ENCODE assay signal across 7 cellular contexts in the genomic region with DNA sequence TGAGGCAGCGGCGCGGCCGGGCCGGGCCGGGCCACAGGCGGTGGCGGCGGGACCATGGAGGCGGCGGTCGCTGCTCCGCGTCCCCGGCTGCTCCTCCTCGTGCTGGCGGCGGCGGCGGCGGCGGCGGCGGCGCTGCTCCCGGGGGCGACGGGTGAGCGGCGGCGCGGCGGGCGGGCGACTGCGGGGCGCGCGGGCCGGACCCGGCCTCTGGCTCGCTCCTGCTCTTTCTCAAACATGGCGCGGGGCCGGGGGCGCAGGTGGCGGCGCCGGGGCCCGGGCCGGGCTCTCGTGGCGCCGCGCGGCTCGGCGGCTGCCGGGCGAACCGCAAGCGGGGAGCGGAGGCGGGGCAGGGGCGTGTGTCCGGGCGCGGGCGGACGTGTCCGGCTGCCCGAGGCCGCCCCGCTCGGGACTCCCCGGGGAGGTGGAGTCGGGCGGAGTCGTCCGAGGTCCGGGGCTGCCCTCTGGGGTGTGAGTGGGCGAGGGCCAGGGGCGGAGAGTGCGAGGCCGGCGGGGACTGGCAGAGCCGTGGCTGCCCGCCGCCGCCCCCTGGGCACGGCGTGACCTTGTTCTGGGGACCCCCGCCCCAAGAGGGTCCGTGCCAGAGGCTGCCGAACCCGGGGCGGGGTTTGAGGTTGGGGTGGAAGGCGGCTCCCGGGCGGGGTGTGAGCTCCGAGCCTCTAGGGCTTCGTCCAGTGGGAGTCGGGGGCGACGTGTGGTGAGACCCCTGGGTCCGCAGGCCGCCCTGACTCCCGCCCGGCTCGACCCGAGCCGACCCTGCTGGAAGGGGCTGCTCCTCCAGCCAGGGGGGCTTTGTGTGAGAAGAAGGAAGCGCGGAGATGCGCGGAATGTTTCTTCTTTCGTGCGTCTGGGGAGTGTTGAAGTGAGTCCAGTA. TPM values are rescaled to one million over a fixed set of nuclear protein-coding genes. Genes with fewer than 3 reads are reported as not detected.
DNase-seq lines count a peak whose midpoint lies in the region; ATAC-seq, FAIRE-seq and TF ChIP-seq lines count a peak whose summit lies in the region.

No MANE protein-coding gene starts in this region.

- peak overlapping the region; percentile 93 for H3K4me3 ChIP-seq in coronary artery

- FAIRE-seq in GM12892 (lab: Jason Lieb, UNC) = peak; percentile 70

- DNase-seq in GM12892 (ENCODE audit: insufficient read length) (peak; percentile 62), coronary artery (ENCODE audit: low spot score) (peak; percentile 90), left lobe of liver (ENCODE audit: low spot score) (peak; percentile 90)
- DNase-seq in activated CD4-positive, CD25-positive, alpha-beta regulatory T cell (lab: John Stamatoyannopoulos, UW) = peak in 3 of 4 experiments; percentile 29 to 44 (median 39)
- DNase-seq in stimulated activated CD8-positive, alpha-beta memory T cell treated with anti-CD3 and anti-CD28 coated beads, Interleukin-12 subunit alpha, Interleukin-12 subunit beta, amount 100 ng/mL, for 4 hours (ENCODE audit: low read depth) = peak; percentile 47

- no peaks in the 10 kb centered on the region for H3K9me3 Mint-ChIP-seq in IgD-negative memory B cell

- ATAC-seq in GM21786 (IDR thresholded peaks at IDR 0.05; ENCODE audit: unreplicated experiment) (peak; percentile 56), left lobe of liver (peak; percentile 84)

- H3K27ac Mint-ChIP-seq in IgD-negative memory B cell = peak overlapping the region; percentile 56 to 79 (median 75)

- peaks cover 2% of the 10 kb centered on the region for H3K36me3 Mint-ChIP-seq in IgD-negative memory B cell

- H3K4me1 Mint-ChIP-seq in IgD-negative memory B cell = peaks cover 44 to 56% (median 51%) of the 10 kb centered on the region in 3 donors

- no peak for TF ChIP-seq CTCF in coronary artery (IDR thresholded peaks at IDR 0.05)

- peak overlapping the region; percentile 92 to 100 for H3K27ac ChIP-seq in coronary artery

- no peak for TF ChIP-seq POLR2A in GM12892 (IDR thresholded peaks at IDR 0.05; ENCODE audit: low read depth, low read length)

- no peaks in the 10 kb centered on the region for H3K27me3 Mint-ChIP-seq in IgD-negative memory B cell

- H3K4me3 Mint-ChIP-seq in IgD-negative memory B cell = peak overlapping the region; percentile 81 to 93 (median 88)

RNA-seq across cellular contexts. Expression of a gene that starts 0.5 kb away (rescaled TPM):
- 15.0 TPM for polyA plus RNA-seq in GM12892 (2012; ENCODE audit: missing spikeins)
- polyA plus RNA-seq in IgD-negative memory B cell = 9.2 TPM
- 13.5 TPM for total RNA-seq in left lobe of liver

Comparison
In these comparisons a context has a peak if more than half of its experiments do, and no peak if none do; other contexts are left out.
1. Peak in every context shown above with its lines: DNase-seq, ATAC-seq, H3K4me3 ChIP-seq and H3K27ac ChIP-seq.
2. DNase-seq: peak in every context shown above with its lines; median percentile 90 in coronary artery; 90 in left lobe of liver; 62 in GM12892; 47 in stimulated activated CD8-positive, alpha-beta memory T cell treated with anti-CD3 and anti-CD28 coated beads, Interleukin-12 subunit alpha, Interleukin-12 subunit beta, amount 100 ng/mL, for 4 hours; 39 in activated CD4-positive, CD25-positive, alpha-beta regulatory T cell.